Comparison of ENCODE assay signal across 22 cellular contexts in genomic region chr1:66135165-66135564, GRCh38.
DNase-seq lines count a peak whose midpoint lies in the region; ATAC-seq, FAIRE-seq and TF ChIP-seq lines count a peak whose summit lies in the region.
"Had no signal": no experiment of that assay in that cellular context is flagged by ENCODE, and none has a peak within 500 bp of the region (broad histone marks: within the 10 kb centered on the region; RNA-seq: fewer than 3 reads in every experiment).

No MANE protein-coding gene starts in this region.

- TF ChIP-seq POLR2A in A549 (IDR thresholded peaks at IDR 0.05; ENCODE audit: low read length) (no peak), IMR-90 (IDR thresholded peaks at IDR 0.05; ENCODE audit: low read depth, low read length) (no peak)

- no peaks in the 10 kb centered on the region for H3K27me3 Mint-ChIP-seq in activated T-helper 2 cell treated with anti-CD3 and anti-CD28 coated beads, Interferon-gamma antibody, Interleukin-2, Interleukin-4, amounts not matched to agents 10 μg/mL and 5 μg/mL and 100 μg/mL, durations not matched to agents 14 hours and 24 hours and 36 hours (ENCODE audit: low read depth)
- peaks cover 3% of the 10 kb centered on the region for H3K27me3 Mint-ChIP-seq in activated CD8-positive, alpha-beta T cell treated with anti-CD3 and anti-CD28 coated beads, Interleukin-2, amount 10 ng/mL, durations not matched to agents 7 days and 5 days (ENCODE audit: low read depth)
- H3K27me3 Mint-ChIP-seq: CD4-positive, alpha-beta T cell had no signal

- ATAC-seq in A549 (no peak), IMR-90 (ENCODE audit: low read depth) (no peak)
- no peak for ATAC-seq in activated CD8-positive, alpha-beta T cell treated with anti-CD3 and anti-CD28 coated beads, Interleukin-2, amount 10 ng/mL, durations not matched to agents 7 days and 5 days
- ATAC-seq: CD8-positive, alpha-beta T cell had no signal

- H2BK120ac ChIP-seq in IMR-90 (ENCODE audit: low read depth, low read length): no peak overlapping the region

- no peak overlapping the region for H2BK5ac ChIP-seq in IMR-90 (ENCODE audit: low read depth, low read length, poor library complexity, severe bottlenecking)

- no peak overlapping the region for H2BK15ac ChIP-seq in IMR-90 (ENCODE audit: low read depth, low read length)

- no peak overlapping the region for H2BK20ac ChIP-seq in IMR-90 (ENCODE audit: low read depth, low read length)

- H2AFZ ChIP-seq in IMR-90 (replicated peaks; ENCODE audit: low read length, poor library complexity) (no peak overlapping the region), GM23248 (no peak overlapping the region)

- H3K4me1 Mint-ChIP-seq in activated T-helper 2 cell treated with anti-CD3 and anti-CD28 coated beads, Interferon-gamma antibody, Interleukin-2, Interleukin-4, amounts not matched to agents 10 μg/mL and 5 μg/mL and 100 μg/mL, durations not matched to agents 14 hours and 24 hours and 36 hours (ENCODE audit: low read depth): peaks cover 4% of the 10 kb centered on the region
- H3K4me1 Mint-ChIP-seq in activated CD8-positive, alpha-beta T cell treated with anti-CD3 and anti-CD28 coated beads, Interleukin-2, amount 10 ng/mL, durations not matched to agents 7 days and 5 days (ENCODE audit: low read depth): no peaks in the 10 kb centered on the region

- no peaks in the 10 kb centered on the region for H3K79me2 ChIP-seq in GM23248 (ENCODE audit: insufficient read depth)

- no peak overlapping the region for H3K4me3 ChIP-seq in A549
- H3K4me3 ChIP-seq in IMR-90 (ENCODE audit: insufficient read depth, low read depth, low read length): no peak overlapping the region
- H3K4me3 ChIP-seq in dorsolateral prefrontal cortex: no peak overlapping the region
- no peak overlapping the region for H3K4me3 ChIP-seq in GM23248
- H3K4me3 ChIP-seq: BLaER1 treated with 17β-estradiol and CSF1 and Interleukin-3, amounts not matched to agents 10 nM and 100 nM had no signal

- H3K36me3 ChIP-seq in IMR-90 (ENCODE audit: control insufficient read depth, insufficient read depth, low read length) (no peaks in the 10 kb centered on the region), GM23248 (ENCODE audit: low read depth) (no peaks in the 10 kb centered on the region)
- H3K36me3 ChIP-seq: BLaER1 treated with 17β-estradiol and CSF1 and Interleukin-3, amounts not matched to agents 10 nM and 100 nM had no signal

- H3K36me3 Mint-ChIP-seq in activated T-helper 2 cell treated with anti-CD3 and anti-CD28 coated beads, Interferon-gamma antibody, Interleukin-2, Interleukin-4, amounts not matched to agents 10 μg/mL and 5 μg/mL and 100 μg/mL, durations not matched to agents 14 hours and 24 hours and 36 hours (ENCODE audit: low read depth): no peaks in the 10 kb centered on the region
- no peaks in the 10 kb centered on the region for H3K36me3 Mint-ChIP-seq in activated CD8-positive, alpha-beta T cell treated with anti-CD3 and anti-CD28 coated beads, Interleukin-2, amount 10 ng/mL, durations not matched to agents 7 days and 5 days (ENCODE audit: low read depth)
- H3K36me3 Mint-ChIP-seq: CD8-positive, alpha-beta T cell had no signal

- H3K9me3 ChIP-seq in A549 (no peaks in the 10 kb centered on the region), IMR-90 (ENCODE audit: control insufficient read depth, insufficient read depth, low read length) (no peaks in the 10 kb centered on the region), GM23248 (ENCODE audit: low read depth) (no peaks in the 10 kb centered on the region)
- H3K9me3 ChIP-seq: Caco-2 had no signal

- no peak overlapping the region for H3K56ac ChIP-seq in IMR-90 (ENCODE audit: extremely low read depth, insufficient read depth, low read length)

- H3K27ac ChIP-seq in A549 (no peak overlapping the region), IMR-90 (ENCODE audit: insufficient read depth, low read length) (no peak overlapping the region), dorsolateral prefrontal cortex (peak overlapping the region in 32 of 59 donors; percentile 6 to 84 (median 72)), GM23248 (no peak overlapping the region)
- H3K27ac ChIP-seq: BLaER1 treated with 17β-estradiol and CSF1 and Interleukin-3, amounts not matched to agents 10 nM and 100 nM; C4-2B had no signal

- no peaks in the 10 kb centered on the region for H3K9me1 ChIP-seq in IMR-90 (ENCODE audit: insufficient read depth, low read length)

- H3K9me3 Mint-ChIP-seq in activated T-helper 2 cell treated with anti-CD3 and anti-CD28 coated beads, Interferon-gamma antibody, Interleukin-2, Interleukin-4, amounts not matched to agents 10 μg/mL and 5 μg/mL and 100 μg/mL, durations not matched to agents 14 hours and 24 hours and 36 hours: no peaks in the 10 kb centered on the region
- no peaks in the 10 kb centered on the region for H3K9me3 Mint-ChIP-seq in activated CD8-positive, alpha-beta T cell treated with anti-CD3 and anti-CD28 coated beads, Interleukin-2, amount 10 ng/mL, durations not matched to agents 7 days and 5 days (ENCODE audit: insufficient read depth)
- H3K9me3 Mint-ChIP-seq: CD4-positive, alpha-beta T cell; CD8-positive, alpha-beta T cell had no signal

- FAIRE-seq in A549 (lab: Jason Lieb, UNC): no peak
- FAIRE-seq: A204.1, D721Med, G401.6, GM12891, GM19239 had no signal

- no peak overlapping the region for H2AK9ac ChIP-seq in IMR-90 (replicated peaks; ENCODE audit: low read depth, low read length, poor library complexity)

- no peak overlapping the region for H3K4ac ChIP-seq in IMR-90 (ENCODE audit: low read depth, low read length)

- POLR2A ChIA-PET in A549 (lab: Yijun Ruan, JAX): no interaction called here
- POLR2A ChIA-PET in IMR-90 (lab: Charles Lee; ENCODE audit: unreplicated experiment): no interaction called here
- POLR2A ChIA-PET in activated CD8-positive, alpha-beta T cell treated with anti-CD3 and anti-CD28 coated beads, Interleukin-2, amount 10 ng/mL, durations not matched to agents 7 days and 5 days (lab: Charles Lee): no interaction called here

- no peak overlapping the region for H3K4me3 Mint-ChIP-seq in activated T-helper 2 cell treated with anti-CD3 and anti-CD28 coated beads, Interferon-gamma antibody, Interleukin-2, Interleukin-4, amounts not matched to agents 10 μg/mL and 5 μg/mL and 100 μg/mL, durations not matched to agents 14 hours and 24 hours and 36 hours (ENCODE audit: low read depth)
- no peak overlapping the region for H3K4me3 Mint-ChIP-seq in activated CD8-positive, alpha-beta T cell treated with anti-CD3 and anti-CD28 coated beads, Interleukin-2, amount 10 ng/mL, durations not matched to agents 7 days and 5 days
- H3K4me3 Mint-ChIP-seq: B cell; CD4-positive, alpha-beta T cell; CD8-positive, alpha-beta T cell had no signal

- no TSS peak for BruUV-seq in IMR-90 (replicated peaks; lab: Mats Ljungman, UMichigan)

- H3K4me2 ChIP-seq in A549 (no peak overlapping the region), IMR-90 (ENCODE audit: low read depth, low read length) (no peak overlapping the region), GM23248 (ENCODE audit: unreplicated experiment) (no peak overlapping the region)
- H3K4me2 ChIP-seq: BLaER1 treated with 17β-estradiol and CSF1 and Interleukin-3, amounts not matched to agents 10 nM and 100 nM had no signal

- no peak overlapping the region for H3K27ac Mint-ChIP-seq in activated T-helper 2 cell treated with anti-CD3 and anti-CD28 coated beads, Interferon-gamma antibody, Interleukin-2, Interleukin-4, amounts not matched to agents 10 μg/mL and 5 μg/mL and 100 μg/mL, durations not matched to agents 14 hours and 24 hours and 36 hours
- no peak overlapping the region for H3K27ac Mint-ChIP-seq in activated CD8-positive, alpha-beta T cell treated with anti-CD3 and anti-CD28 coated beads, Interleukin-2, amount 10 ng/mL, durations not matched to agents 7 days and 5 days
- H3K27ac Mint-ChIP-seq: B cell; CD4-positive, alpha-beta T cell; CD8-positive, alpha-beta T cell had no signal

- dilution Hi-C loops in IMR-90 (cut with HindIII; ENCODE audit: low sequenced_read_pairs, unreplicated experiment): no loop called here

- no peak overlapping the region for H4K91ac ChIP-seq in IMR-90 (ENCODE audit: insufficient read depth, low read depth, low read length)

- no peaks in the 10 kb centered on the region for H3K79me1 ChIP-seq in IMR-90 (ENCODE audit: low read depth in 1 of 2, low read length in 2 of 2)

- no peaks in the 10 kb centered on the region for H3K9me2 ChIP-seq in GM23248 (ENCODE audit: insufficient read depth)

- WGBS in A549 (ENCODE audit: missing lambda C conversion rate): 87% methylated on average over 2 of the region's 2 CpGs
- WGBS in IMR-90 (ENCODE audit: extremely low coverage in 2 of 2, insufficient read length in 1 of 2), 2 experiments: 100% methylated on average over 1 of the region's 2 CpGs; no CpG with 5 or more reads in 1 of the 2 experiments
- WGBS in GM23248 (ENCODE audit: low coverage in 1 of 2, low lambda C conversion rate in 2 of 2, missing lambda C conversion rate in 2 of 2), 2 experiments: 77 to 78% methylated on average over 2 of the region's 2 CpGs

- H3K23ac ChIP-seq in IMR-90 (ENCODE audit: low read depth, low read length): no peak overlapping the region

- CTCF ChIA-PET in A549 (lab: Yijun Ruan, JAX) (no interaction called here), IMR-90 (lab: Yijun Ruan, JAX) (no interaction called here)
- CTCF ChIA-PET in activated CD8-positive, alpha-beta T cell treated with anti-CD3 and anti-CD28 coated beads, Interleukin-2, amount 10 ng/mL, durations not matched to agents 7 days and 5 days (lab: Charles Lee): interaction anchor here (1.4 kb wide), 1 partner anchor 35 kb away, joined by 3 read pairs; no protein-coding TSS in a partner anchor

- H3K18ac ChIP-seq in IMR-90 (ENCODE audit: low read depth, low read length): no peak overlapping the region

- in situ Hi-C loops in IMR-90 (cut with MboI; ENCODE audit: low sequenced_read_pairs): no loop called here
- in situ Hi-C loops in GM23248 (cut with MboI): no loop called here

- H4K8ac ChIP-seq in IMR-90 (ENCODE audit: low read depth in 2 of 2, low read length in 2 of 2): no peak overlapping the region

- no peaks in the 10 kb centered on the region for H3K27me3 ChIP-seq in IMR-90 (ENCODE audit: control insufficient read depth, insufficient read depth, low read length)
- H3K27me3 ChIP-seq in dorsolateral prefrontal cortex: no peaks in the 10 kb centered on the region
- H3K27me3 ChIP-seq in GM23248 (replicated peaks; ENCODE audit: insufficient read depth): no peaks in the 10 kb centered on the region

- H3K4me1 ChIP-seq in A549 (peaks cover 30% of the 10 kb centered on the region), IMR-90 (ENCODE audit: control insufficient read depth, insufficient read depth, low read length) (no peaks in the 10 kb centered on the region), GM23248 (ENCODE audit: insufficient read depth) (peaks cover 22% of the 10 kb centered on the region)
- H3K4me1 ChIP-seq: Caco-2 had no signal

- no peak overlapping the region for H2AK5ac ChIP-seq in IMR-90 (ENCODE audit: low read depth, low read length)

- intact Hi-C loops in IMR-90 (cut with micrococcal nuclease) (no loop called here), dorsolateral prefrontal cortex (cut with DNase I) (no loop called here)
- intact Hi-C loops in activated T-helper 2 cell treated with anti-CD3 and anti-CD28 coated beads, Interferon-gamma antibody, Interleukin-2, Interleukin-4, amounts not matched to agents 10 μg/mL and 5 μg/mL and 100 μg/mL, durations not matched to agents 14 hours and 24 hours and 36 hours (cut with micrococcal nuclease): no loop called here

- H3K9ac ChIP-seq in IMR-90 (ENCODE audit: low read depth, low read length) (no peak overlapping the region), GM23248 (no peak overlapping the region)
- H3K9ac ChIP-seq: BLaER1 treated with 17β-estradiol and CSF1 and Interleukin-3, amounts not matched to agents 10 nM and 100 nM had no signal

- TF ChIP-seq CTCF in A549 (IDR thresholded peaks at IDR 0.05): no peak
- no peak for TF ChIP-seq CTCF in IMR-90 (conservative IDR thresholded peaks at IDR 0.05; ENCODE audit: low read depth, low read length)
- TF ChIP-seq CTCF in dorsolateral prefrontal cortex (IDR thresholded peaks at IDR 0.05 in 54 of 56, conservative IDR thresholded peaks at IDR 0.05 in 2 of 56; ENCODE audit: low read depth in 1 of 56, partially characterized antibody in 56 of 56): no peak

- no peak overlapping the region for H3K14ac ChIP-seq in IMR-90 (replicated peaks; ENCODE audit: low read depth, low read length)

- no peak for TF ChIP-seq EP300 in A549 (IDR thresholded peaks at IDR 0.05)

- H4K20me1 ChIP-seq in IMR-90 (ENCODE audit: insufficient read depth, low read length) (no peaks in the 10 kb centered on the region), GM23248 (ENCODE audit: insufficient read depth) (no peaks in the 10 kb centered on the region)
- H4K20me1 ChIP-seq: BLaER1 treated with 17β-estradiol and CSF1 and Interleukin-3, amounts not matched to agents 10 nM and 100 nM had no signal

- H3F3A ChIP-seq in GM23248 (ENCODE audit: insufficient read depth): 0 out of 2 replicates have a peak, but pooled peaks cover 14% of the 10 kb centered on the region

- no peak overlapping the region for H4K5ac ChIP-seq in IMR-90 (ENCODE audit: low read depth, low read length)

- TF ChIP-seq RAD21 in A549 (conservative IDR thresholded peaks at IDR 0.05 in 1 of 2, IDR thresholded peaks at IDR 0.05 in 1 of 2) (no peak), IMR-90 (IDR thresholded peaks at IDR 0.05; ENCODE audit: low read length) (no peak)

- DNase-seq in A549 (ENCODE audit: low read depth in 1 of 2, low spot score in 1 of 2): no peak
- DNase-seq in IMR-90: no peak
- DNase-seq in dorsolateral prefrontal cortex: no peak
- DNase-seq in activated T-helper 2 cell treated with anti-CD3 and anti-CD28 coated beads, Interferon-gamma antibody, Interleukin-2, Interleukin-4, amounts not matched to agents 10 μg/mL and 5 μg/mL and 100 μg/mL, durations not matched to agents 14 hours and 24 hours and 36 hours (ENCODE audit: low spot score): no peak
- no peak for DNase-seq in GM23248
- DNase-seq in activated CD8-positive, alpha-beta T cell treated with anti-CD3 and anti-CD28 coated beads, Interleukin-2, amount 10 ng/mL, durations not matched to agents 7 days and 5 days: no peak
- DNase-seq: 8988T; AML-193; Caco-2; Calu3; CD4-positive, alpha-beta T cell; CD8-positive, alpha-beta T cell; DMS79 treated with DMSO at 0.1 percent for 48 hours; GF-D8 had no signal

Comparison
In these comparisons a context has a peak if more than half of its experiments do, and no peak if none do; other contexts are left out.
1. H3K27ac ChIP-seq: peak in dorsolateral prefrontal cortex (32 of 59); none in A549 (0 of 2), IMR-90 (single experiment) and GM23248 (single experiment).